11 cellular contexts compared by ENCODE assay signal in genomic region chr7:55021053-55021452, GRCh38. TPM values are rescaled to one million over a fixed set of nuclear protein-coding genes. Genes with fewer than 3 reads are reported as not detected.
A peak's percentile ranks its signal among the peaks of the same experiment; 100 is the strongest.
DNase-seq lines count a peak whose midpoint lies in the region; ATAC-seq and TF ChIP-seq lines count a peak whose summit lies in the region.
"Had no signal": no experiment of that assay in that cellular context is flagged by ENCODE, and none has a peak within 500 bp of the region (broad histone marks: within the 10 kb centered on the region; RNA-seq: fewer than 3 reads in every experiment).

No MANE protein-coding gene starts in this region.

- ATAC-seq in lower lobe of right lung: no peak
- ATAC-seq in HG03159 (IDR thresholded peaks at IDR 0.05; ENCODE audit: unreplicated experiment): no peak

- H3K27me3 ChIP-seq in MG63: no peaks in the 10 kb centered on the region
- no peaks in the 10 kb centered on the region for H3K27me3 ChIP-seq in mammary epithelial cell (ENCODE audit: insufficient read depth, low read length)
- H3K27me3 ChIP-seq in lower lobe of right lung (ENCODE audit: low read depth): peaks cover 8% of the 10 kb centered on the region
- H3K27me3 ChIP-seq in testis: no peaks in the 10 kb centered on the region

- H3K9me3 ChIP-seq in MG63 (no peaks in the 10 kb centered on the region), mammary epithelial cell (replicated peaks; ENCODE audit: insufficient read depth, low read length) (no peaks in the 10 kb centered on the region), lower lobe of right lung (no peaks in the 10 kb centered on the region), testis (no peaks in the 10 kb centered on the region)

- TSS peak; percentile 31 for BruUV-seq in mammary epithelial cell (replicated peaks; lab: Mats Ljungman, UMichigan)

- TF ChIP-seq CTCF in mammary epithelial cell (conservative IDR thresholded peaks at IDR 0.05 in 1 of 2, IDR thresholded peaks at IDR 0.05 in 1 of 2; ENCODE audit: extremely low read depth in 1 of 2, insufficient read depth in 1 of 2, low read depth in 1 of 2, low read length in 2 of 2): no peak
- TF ChIP-seq CTCF in lower lobe of right lung (IDR thresholded peaks at IDR 0.05): no peak
- no peak for TF ChIP-seq CTCF in testis (IDR thresholded peaks at IDR 0.05)

- WGBS in mammary epithelial cell (ENCODE audit: low coverage, missing lambda C conversion rate): 6% methylated on average over 6 of the region's 9 CpGs
- 29 to 41% methylated on average over 9 of the region's 9 CpGs for WGBS in testis, 2 donors

- DNase-seq in MG63: no peak
- DNase-seq in mammary epithelial cell: peak; percentile 32
- DNase-seq in lower lobe of right lung: no peak
- no peak for DNase-seq in testis
- DNase-seq in activated naive CD4-positive, alpha-beta T cell (lab: John Stamatoyannopoulos, UW): no peak
- no peak for DNase-seq in GDM1 (lab: John Stamatoyannopoulos, UW)
- no peak for DNase-seq in central memory CD4-positive, alpha-beta T cell
- DNase-seq: activated T-cell treated with anti-CD3 and anti-CD28 coated beads for 4 hours, hippocampal formation, NCI-H1694 treated with DMSO at 0.1 percent for 48 hours had no signal

- H3K9ac ChIP-seq in mammary epithelial cell (ENCODE audit: insufficient read depth, low read length): peak overlapping the region; percentile 93

- CTCF ChIA-PET in mammary epithelial cell (lab: Charles Lee; ENCODE audit: low non-redundant PET): no interaction called here

- peak overlapping the region; percentile 84 for H3K4me3 ChIP-seq in MG63
- H3K4me3 ChIP-seq in mammary epithelial cell (replicated peaks in 1 of 3; ENCODE audit: insufficient read depth in 1 of 3, low read depth in 2 of 3, low read length in 3 of 3): peak overlapping the region; percentile 62 to 83 (median 67)
- H3K4me3 ChIP-seq in lower lobe of right lung: peak overlapping the region; percentile 83
- peak overlapping the region; percentile 86 to 88 for H3K4me3 ChIP-seq in testis

- no peak overlapping the region for H2AFZ ChIP-seq in mammary epithelial cell (ENCODE audit: low read depth, low read length)

- no peak for TF ChIP-seq POLR2A in testis (IDR thresholded peaks at IDR 0.05)

- H4K20me1 ChIP-seq in mammary epithelial cell (ENCODE audit: insufficient read depth, low read length): peaks cover 3% of the 10 kb centered on the region

- dilution Hi-C loops in mammary epithelial cell (cut with HindIII; ENCODE audit: low sequenced_read_pairs): loop anchor here (5.0 kb wide), 1 partner anchor 46 kb away; no protein-coding TSS in a partner anchor

- in situ Hi-C loops in mammary epithelial cell (cut with MboI; ENCODE audit: low sequenced_read_pairs in 2 of 2): no loop called here

- H3K27ac ChIP-seq in mammary epithelial cell (ENCODE audit: insufficient read depth, low read depth, low read length) (peak overlapping the region; percentile 85), lower lobe of right lung (peak overlapping the region; percentile 49), testis (peak overlapping the region; percentile 92 to 95)

- peaks cover 52% of the 10 kb centered on the region for H3K36me3 ChIP-seq in MG63
- H3K36me3 ChIP-seq in mammary epithelial cell (ENCODE audit: insufficient read depth, low read length): peaks cover 14% of the 10 kb centered on the region
- H3K36me3 ChIP-seq in lower lobe of right lung: no peaks in the 10 kb centered on the region
- no peaks in the 10 kb centered on the region for H3K36me3 ChIP-seq in testis (ENCODE audit: low read depth, missing control alignments)

- intact Hi-C loops in mammary epithelial cell (cut with micrococcal nuclease) (loop anchor here (2.0 to 5.0 kb wide), 2 partner anchors 111 to 234 kb away; no protein-coding TSS in a partner anchor), lower lobe of right lung (cut with DNase I) (no loop called here), testis (cut with DNase I; ENCODE audit: low total_unique reads) (no loop called here)

- peaks cover 79% of the 10 kb centered on the region for H3K79me2 ChIP-seq in mammary epithelial cell (ENCODE audit: insufficient read depth, low read length)

- H3K4me1 ChIP-seq in mammary epithelial cell (ENCODE audit: insufficient read depth, low read length) (peaks cover 58% of the 10 kb centered on the region), lower lobe of right lung (peaks cover 32% of the 10 kb centered on the region), testis (peaks cover 20% of the 10 kb centered on the region)

- H3K4me2 ChIP-seq in mammary epithelial cell (ENCODE audit: insufficient read depth, low read depth, low read length): peak overlapping the region; percentile 84

RNA-seq across cellular contexts. Expression of gene EGFR, which starts 2.2 kb away (rescaled TPM):
- 20.3 and 21.0 TPM in 2 replicates for total RNA-seq in MG63 (2014; rRNA removed; shearing (Covaris generic); ENCODE audit: low replicate concordance)
- total RNA-seq in mammary epithelial cell: 100 to 1,000 TPM; 304 to 534 TPM
- polyA plus RNA-seq in mammary epithelial cell: 169 TPM
- polyA minus RNA-seq in mammary epithelial cell: 379 TPM
- total RNA-seq in lower lobe of right lung: 62.7 TPM
- 10 to 100 TPM; 18.2 to 45.0 TPM for total RNA-seq in testis
- polyA plus RNA-seq in testis (ENCODE audit: insufficient read depth, low read depth, low replicate concordance): 11.0 TPM
